ENCODE assay signal across 28 cellular contexts in genomic region chr11:46736615-46737014, GRCh38. TPM values are rescaled to one million over a fixed set of nuclear protein-coding genes. Genes with fewer than 3 reads are reported as not detected.
A peak's percentile ranks its signal among the peaks of the same experiment; 100 is the strongest.
DNase-seq lines count a peak whose midpoint lies in the region; ATAC-seq and TF ChIP-seq lines count a peak whose summit lies in the region.
"Had no signal": no experiment of that assay in that cellular context is flagged by ENCODE, and none has a peak within 500 bp of the region (broad histone marks: within the 10 kb centered on the region; RNA-seq: fewer than 3 reads in every experiment).

No MANE protein-coding gene starts in this region.

- peak; percentile 40 for ATAC-seq in left lobe of liver
- ATAC-seq in HG03571 (IDR thresholded peaks at IDR 0.05; ENCODE audit: unreplicated experiment): no peak
- ATAC-seq: activated CD8-positive, alpha-beta T cell treated with anti-CD3 and anti-CD28 coated beads, Interleukin-2, amount 10 ng/mL, durations not matched to agents 7 days and 5 days; left ventricle myocardium superior; naive thymus-derived CD4-positive, alpha-beta T cell; upper lobe of right lung had no signal

- H3K4me1 ChIP-seq in adipocyte (ENCODE audit: control insufficient read depth, insufficient read depth, low read length) (peaks cover under 1% of the 10 kb centered on the region), vagina (no peaks in the 10 kb centered on the region)
- H3K4me1 ChIP-seq: upper lobe of right lung had no signal

- H3K9me3 ChIP-seq in adipocyte (ENCODE audit: control insufficient read depth, low read length) (no peaks in the 10 kb centered on the region), vagina (no peaks in the 10 kb centered on the region)
- H3K9me3 ChIP-seq: upper lobe of right lung had no signal

- H3K36me3 ChIP-seq in adipocyte (ENCODE audit: control insufficient read depth, insufficient read depth, low read length, severe bottlenecking) (peaks cover 8% of the 10 kb centered on the region), vagina (peaks cover 0 to 6% of the 10 kb centered on the region in 2 donors)

- no peak overlapping the region for H3K9ac ChIP-seq in adipocyte (ENCODE audit: low read length)

- TF ChIP-seq CTCF in vagina (IDR thresholded peaks at IDR 0.05): no peak

- no peaks in the 10 kb centered on the region for H3K27me3 ChIP-seq in adipocyte (replicated peaks; ENCODE audit: control insufficient read depth, insufficient read depth, low read length)
- no peaks in the 10 kb centered on the region for H3K27me3 ChIP-seq in vagina
- H3K27me3 ChIP-seq: upper lobe of right lung had no signal

- intact Hi-C loops in vagina (cut with DNase I): no loop called here

- DNase-seq in GM04504 (ENCODE audit: low read depth) (peak; percentile 24), adipocyte (ENCODE audit: low read depth) (peak; percentile 4), left lobe of liver (ENCODE audit: low spot score) (no peak), stromal cell of bone marrow (ENCODE audit: low read depth) (peak; percentile 27), vagina (ENCODE audit: extremely low spot score in 2 of 2) (no peak), NCI-H2227 (lab: John Stamatoyannopoulos, UW; ENCODE audit: unreplicated experiment) (no peak)
- DNase-seq: activated CD4-positive, alpha-beta T cell treated with anti-CD3 and anti-CD28 coated beads for 1 hour; activated CD8-positive, alpha-beta T cell treated with anti-CD3 and anti-CD28 coated beads, Interleukin-2, amount 10 ng/mL, durations not matched to agents 7 days and 5 days; activated effector memory CD4-positive, alpha-beta T cell treated with Interleukin-2 at 50 U/mL for 16 hours; activated naive CD8-positive, alpha-beta T cell treated with anti-CD3 and anti-CD28 coated beads for 36 hours; AML-193; caudate nucleus; CD4-positive, alpha-beta T cell; H7; left ventricle myocardium superior; MM.1S; naive thymus-derived CD4-positive, alpha-beta T cell; NCI-H1417 treated with DMSO at 0.1 percent for 48 hours; NCI-H446 treated with DMSO at 0.1 percent for 48 hours; NCI-H82; nucleus accumbens; stimulated activated CD4-positive, alpha-beta T cell treated with anti-CD3 and anti-CD28 coated beads, Interleukin-2, amount 100 ng/mL, for 48 hours; substantia nigra had no signal

- H3K27ac ChIP-seq in vagina: no peak overlapping the region
- H3K27ac ChIP-seq: upper lobe of right lung had no signal

- no peak overlapping the region for H3K4me3 ChIP-seq in adipocyte (ENCODE audit: low read length)
- H3K4me3 ChIP-seq in vagina: no peak overlapping the region
- H3K4me3 ChIP-seq: upper lobe of right lung had no signal

- no peak for TF ChIP-seq POLR2A in vagina (IDR thresholded peaks at IDR 0.05)

RNA-seq across cellular contexts. Expression of gene F2, which starts 17.6 kb away (rescaled TPM):
- total RNA-seq in left lobe of liver (1,408 TPM), vagina (not detected)
- total RNA-seq: activated naive CD8-positive, alpha-beta T cell treated with anti-CD3 and anti-CD28 coated beads for 36 hours; CD4-positive, alpha-beta T cell; Daoy; fibroblast of lung; glomerular endothelial cell; H7; left ventricle myocardium superior; upper lobe of right lung had no signal

RNA-seq across cellular contexts. Expression of gene ZNF408, which starts 35.8 kb away (rescaled TPM):
- total RNA-seq in left lobe of liver (9.4 TPM), vagina (12.5 TPM)

RNA-seq across cellular contexts. Expression of gene ARHGAP1, which starts 36.2 kb away (rescaled TPM):
- total RNA-seq in left lobe of liver (29.3 TPM), vagina (80.3 TPM)

Comparison
In these comparisons a context has a peak if more than half of its experiments do, and no peak if none do; other contexts are left out.
1. DNase-seq: peak in GM04504 (single experiment), adipocyte (single experiment) and stromal cell of bone marrow (single experiment); none in left lobe of liver (single experiment), vagina (0 of 2) and NCI-H2227 (single experiment).
2. RNA of gene F2, which starts 17.6 kb away (total RNA-seq): 1,408 TPM in left lobe of liver (single experiment); not detected in vagina (single experiment); every median in the first group is over 1,000 times any median in the second.